In the genomic region with DNA sequence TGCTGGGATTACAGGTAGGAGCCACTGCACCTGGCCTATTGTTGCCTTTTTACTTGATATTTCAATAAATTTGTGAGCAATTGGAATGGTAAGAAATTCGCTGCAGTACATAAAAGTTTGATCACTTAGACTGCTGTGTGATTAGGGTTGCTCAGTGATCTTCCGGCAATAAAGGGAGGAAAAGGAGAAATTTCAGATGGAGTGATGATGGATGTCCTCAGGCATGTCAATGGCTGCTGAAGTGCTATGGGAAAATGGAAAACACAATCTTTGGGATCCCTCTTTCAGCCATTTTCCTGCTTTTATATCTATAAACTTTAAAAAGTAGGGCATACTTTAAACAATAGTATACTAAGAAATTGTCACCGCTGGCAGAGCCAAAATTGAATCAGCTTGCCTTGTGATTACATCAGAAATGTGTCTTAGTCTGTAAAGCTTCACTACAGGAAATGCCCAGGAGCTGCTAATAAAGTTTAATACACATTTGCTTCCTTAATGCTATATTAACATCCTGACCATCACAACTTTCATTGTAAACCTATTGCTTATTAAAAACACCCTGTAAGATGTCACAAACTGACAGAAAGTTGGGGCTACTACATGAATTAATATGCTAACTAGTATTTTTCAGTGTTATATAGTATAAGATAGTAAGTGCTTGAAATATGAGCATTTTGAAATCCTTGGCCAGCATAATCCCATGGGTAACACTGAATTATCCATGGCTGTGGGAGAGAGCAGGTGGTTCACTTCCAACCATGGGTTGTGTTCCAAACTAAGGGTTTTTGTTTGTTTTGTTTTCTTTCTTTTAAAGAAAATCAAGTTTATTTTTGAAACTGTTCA, we compare ENCODE assay signal across 1 cellular context.
TF ChIP-seq lines count a peak whose summit lies in the region.

No MANE protein-coding gene starts in this region.

TF ChIP-seq in K562, 482 proteins besides CTCF, POLR2A, EP300 and RAD21 (continues in another document):
- TF ChIP-seq FOSL1 (tag; conservative IDR thresholded peaks at IDR 0.05) (0 out of 2 replicates have a peak, but pooled peaks have one; percentile 15), ZBTB1 (CRISPR knock-in tag; IDR thresholded peaks at IDR 0.05; ENCODE audit: borderline replicate concordance, low read depth) (no peak), POLR2H (tag; IDR thresholded peaks at IDR 0.05; ENCODE audit: low read depth) (peak; percentile 66), ZFP1 (CRISPR knock-in tag; IDR thresholded peaks at IDR 0.05) (no peak), ARID4B (CRISPR knock-in tag; IDR thresholded peaks at IDR 0.05) (no peak), EP400 (IDR thresholded peaks at IDR 0.05) (peak; percentile 40; the same call in 1 of the 2 replicates), EZH2 (IDR thresholded peaks at IDR 0.05; ENCODE audit: borderline replicate concordance, low read depth, low read length) (no peak), ZBTB40 (IDR thresholded peaks at IDR 0.05) (peak; percentile 96), ZBTB40 (CRISPR knock-in tag; IDR thresholded peaks at IDR 0.05) (peak; percentile 75), MEF2D (tag; conservative IDR thresholded peaks at IDR 0.05; ENCODE audit: low read depth) (no peak), ZNF589 (CRISPR knock-in tag; IDR thresholded peaks at IDR 0.05; ENCODE audit: low read depth) (peak; percentile 59; the same call in 1 of the 2 replicates), CXXC5 (CRISPR knock-in tag; IDR thresholded peaks at IDR 0.05) (peak; percentile 37), ESRRA (IDR thresholded peaks at IDR 0.05; ENCODE audit: borderline replicate concordance, low read depth) (no peak), PHF20 (IDR thresholded peaks at IDR 0.05; ENCODE audit: partially characterized antibody) (no peak), ELF1 (tag; IDR thresholded peaks at IDR 0.05) (peak; percentile 34; the same call in 1 of the 2 replicates), ZC3H11A (IDR thresholded peaks at IDR 0.05; ENCODE audit: low read depth, low read length) (no peak), HDAC3 (IDR thresholded peaks at IDR 0.05; ENCODE audit: borderline replicate concordance, partially characterized antibody) (no peak), ZNF175 (CRISPR knock-in tag; IDR thresholded peaks at IDR 0.05; ENCODE audit: low read depth) (peak; percentile 75), SMARCC2 (IDR thresholded peaks at IDR 0.05; ENCODE audit: low read depth) (no peak), JUND (IDR thresholded peaks at IDR 0.05; ENCODE audit: borderline replicate concordance, low read depth, low read length) (0 out of 2 replicates have a peak, but pooled peaks have one; percentile 30), JUND (tag; IDR thresholded peaks at IDR 0.05; ENCODE audit: borderline replicate concordance, low read depth, low read length) (no peak), HNRNPH1 (optimal IDR thresholded peaks at IDR 0.05; ENCODE audit: low read depth, low read length) (no peak), ATF7 (IDR thresholded peaks at IDR 0.05) (0 out of 2 replicates have a peak, but pooled peaks have one; percentile 19), ADNP (tag; IDR thresholded peaks at IDR 0.05) (no peak), GABPA (tag; conservative IDR thresholded peaks at IDR 0.05; ENCODE audit: low read depth) (peak; percentile 34; the same call in 1 of the 2 replicates), CEBPG (CRISPR knock-in tag; IDR thresholded peaks at IDR 0.05) (peak; percentile 47; the same call in 1 of the 2 replicates), CEBPG (tag; conservative IDR thresholded peaks at IDR 0.05 in 1 of 2, IDR thresholded peaks at IDR 0.05 in 1 of 2) (peak in 1 of 2 experiments; percentile 90; a peak in 2 of 4 replicates), BACH1 (tag; IDR thresholded peaks at IDR 0.05) (peak; percentile 24; the same call in 1 of the 2 replicates), ZNF347 (CRISPR knock-in tag; IDR thresholded peaks at IDR 0.05; ENCODE audit: low read depth) (no peak), ATF4 (CRISPR knock-in tag; IDR thresholded peaks at IDR 0.05) (peak; percentile 69; the same call in 1 of the 2 replicates), DMBX1 (CRISPR knock-in tag; IDR thresholded peaks at IDR 0.05; ENCODE audit: borderline replicate concordance) (peak; percentile 62; the same call in 1 of the 2 replicates), TCFL5 (CRISPR knock-in tag; conservative IDR thresholded peaks at IDR 0.05) (no peak), ETV1 (tag; conservative IDR thresholded peaks at IDR 0.05; ENCODE audit: low read depth) (peak; percentile 52; the same call in 1 of the 2 replicates)
- TF ChIP-seq, protein P1, sequence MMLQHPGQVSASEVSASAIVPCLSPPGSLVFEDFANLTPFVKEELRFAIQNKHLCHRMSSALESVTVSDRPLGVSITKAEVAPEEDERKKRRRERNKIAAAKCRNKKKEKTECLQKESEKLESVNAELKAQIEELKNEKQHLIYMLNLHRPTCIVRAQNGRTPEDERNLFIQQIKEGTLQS (IDR thresholded peaks at IDR 0.05) = peak; percentile 62; the same call in 1 of the 2 replicates
- TF ChIP-seq, protein P1 (CRISPR knock-in tag; conservative IDR thresholded peaks at IDR 0.05) = no peak
- TF ChIP-seq, protein P2, sequence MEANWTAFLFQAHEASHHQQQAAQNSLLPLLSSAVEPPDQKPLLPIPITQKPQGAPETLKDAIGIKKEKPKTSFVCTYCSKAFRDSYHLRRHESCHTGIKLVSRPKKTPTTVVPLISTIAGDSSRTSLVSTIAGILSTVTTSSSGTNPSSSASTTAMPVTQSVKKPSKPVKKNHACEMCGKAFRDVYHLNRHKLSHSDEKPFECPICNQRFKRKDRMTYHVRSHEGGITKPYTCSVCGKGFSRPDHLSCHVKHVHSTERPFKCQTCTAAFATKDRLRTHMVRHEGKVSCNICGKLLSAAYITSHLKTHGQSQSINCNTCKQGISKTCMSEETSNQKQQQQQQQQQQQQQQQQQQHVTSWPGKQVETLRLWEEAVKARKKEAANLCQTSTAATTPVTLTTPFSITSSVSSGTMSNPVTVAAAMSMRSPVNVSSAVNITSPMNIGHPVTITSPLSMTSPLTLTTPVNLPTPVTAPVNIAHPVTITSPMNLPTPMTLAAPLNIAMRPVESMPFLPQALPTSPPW (CRISPR knock-in tag; IDR thresholded peaks at IDR 0.05) = no peak
